7 cellular contexts compared by ENCODE assay signal in the genomic region with DNA sequence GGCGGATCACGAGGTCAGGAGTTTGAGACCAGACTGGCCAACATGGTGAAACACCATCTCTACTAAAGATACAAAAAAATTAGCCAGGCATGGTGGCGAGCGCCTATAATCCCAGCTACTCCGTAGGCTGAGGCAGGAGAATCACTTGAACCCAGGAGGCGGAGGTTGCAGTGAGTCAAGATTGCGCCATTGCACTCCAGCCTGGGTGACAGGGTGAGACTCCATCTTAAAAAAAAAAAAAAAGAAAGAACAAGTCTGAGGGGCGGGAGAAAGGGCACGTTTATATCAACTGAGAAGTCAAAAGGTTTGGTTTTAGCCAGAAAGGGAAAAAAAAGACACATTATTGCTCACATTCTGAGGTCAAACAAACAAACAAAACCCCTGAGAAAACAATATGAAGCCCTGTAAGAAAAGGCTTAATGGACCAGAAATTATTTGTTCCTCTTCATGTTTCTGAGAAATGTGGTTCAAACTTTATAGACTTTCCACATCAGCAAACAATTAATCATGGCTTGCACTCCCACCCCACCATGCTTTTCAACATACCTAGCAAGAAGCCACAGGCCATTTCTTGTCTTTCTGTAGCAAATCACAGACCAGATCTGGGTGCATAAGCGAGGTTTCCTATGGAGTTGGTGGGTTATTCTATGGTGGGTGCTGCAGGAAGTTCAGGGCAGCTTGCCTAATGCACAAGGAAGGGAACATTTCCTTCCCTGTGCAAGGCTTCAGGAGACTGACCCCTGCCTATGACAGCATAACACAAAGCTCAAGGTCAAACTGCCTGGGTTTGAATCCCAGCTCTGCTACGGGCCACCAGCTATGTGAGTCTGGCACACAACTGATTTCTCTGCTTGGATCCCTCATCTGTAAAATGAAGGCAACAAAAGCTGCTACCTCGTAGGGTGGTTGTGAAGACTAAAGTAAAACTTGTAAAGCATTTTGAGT.
DNase-seq lines count a peak whose midpoint lies in the region; FAIRE-seq and TF ChIP-seq lines count a peak whose summit lies in the region.

No MANE protein-coding gene starts in this region.

- FAIRE-seq in H54 (lab: Jason Lieb, UNC): no peak

- TF ChIP-seq RAD21 in Ishikawa (IDR thresholded peaks at IDR 0.05; ENCODE audit: low read depth): no peak

- DNase-seq in amniotic epithelial cell (ENCODE audit: low read depth): peak; percentile 47
- DNase-seq in kidney glomerular epithelial cell (lab: John Stamatoyannopoulos, UW): peak; percentile 68
- DNase-seq in substantia nigra (lab: John Stamatoyannopoulos, UW): no peak
- no peak for DNase-seq in activated CD4-positive, alpha-beta T cell treated with anti-CD3 and anti-CD28 coated beads, Interleukin-2, amount 50 U/mL, for 1 hour
- DNase-seq in effector CD4-positive, alpha-beta T cell: no peak
- no peak for DNase-seq in H54 (ENCODE audit: insufficient read length, low spot score)

- H3K27ac ChIP-seq in substantia nigra (ENCODE audit: low read depth, low read length, poor library complexity, severe bottlenecking): peak overlapping the region; percentile 65

- peak; percentile 78 for TF ChIP-seq EP300 in Ishikawa (IDR thresholded peaks at IDR 0.05; ENCODE audit: borderline replicate concordance)

- no peak for TF ChIP-seq POLR2A in H54 (IDR thresholded peaks at IDR 0.05; ENCODE audit: low read depth, low read length)

TF ChIP-seq in Ishikawa, 13 proteins besides CTCF, POLR2A, EP300 and RAD21:
- TF ChIP-seq FOXM1 (IDR thresholded peaks at IDR 0.05; ENCODE audit: borderline replicate concordance, low read depth) (0 out of 2 replicates have a peak, but pooled peaks have one; percentile 50), NFIC (IDR thresholded peaks at IDR 0.05) (peak; percentile 28; the same call in 1 of the 2 replicates), YY1 (IDR thresholded peaks at IDR 0.05; ENCODE audit: low read depth) (no peak), CEBPB (IDR thresholded peaks at IDR 0.05) (peak; percentile 56), EGR1 (IDR thresholded peaks at IDR 0.05) (no peak), TEAD4 (IDR thresholded peaks at IDR 0.05) (peak; percentile 47), TAF1 (IDR thresholded peaks at IDR 0.05; ENCODE audit: low read depth) (no peak), CREB1 (IDR thresholded peaks at IDR 0.05; ENCODE audit: low read depth) (no peak), TCF12 (IDR thresholded peaks at IDR 0.05; ENCODE audit: low read depth) (peak; percentile 71), ZBTB7A (IDR thresholded peaks at IDR 0.05; ENCODE audit: low read depth) (no peak)
- TF ChIP-seq, protein P1, sequence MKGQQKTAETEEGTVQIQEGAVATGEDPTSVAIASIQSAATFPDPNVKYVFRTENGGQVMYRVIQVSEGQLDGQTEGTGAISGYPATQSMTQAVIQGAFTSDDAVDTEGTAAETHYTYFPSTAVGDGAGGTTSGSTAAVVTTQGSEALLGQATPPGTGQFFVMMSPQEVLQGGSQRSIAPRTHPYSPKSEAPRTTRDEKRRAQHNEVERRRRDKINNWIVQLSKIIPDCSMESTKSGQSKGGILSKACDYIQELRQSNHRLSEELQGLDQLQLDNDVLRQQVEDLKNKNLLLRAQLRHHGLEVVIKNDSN (IDR thresholded peaks at IDR 0.05): no peak
- TF ChIP-seq, protein P2, sequence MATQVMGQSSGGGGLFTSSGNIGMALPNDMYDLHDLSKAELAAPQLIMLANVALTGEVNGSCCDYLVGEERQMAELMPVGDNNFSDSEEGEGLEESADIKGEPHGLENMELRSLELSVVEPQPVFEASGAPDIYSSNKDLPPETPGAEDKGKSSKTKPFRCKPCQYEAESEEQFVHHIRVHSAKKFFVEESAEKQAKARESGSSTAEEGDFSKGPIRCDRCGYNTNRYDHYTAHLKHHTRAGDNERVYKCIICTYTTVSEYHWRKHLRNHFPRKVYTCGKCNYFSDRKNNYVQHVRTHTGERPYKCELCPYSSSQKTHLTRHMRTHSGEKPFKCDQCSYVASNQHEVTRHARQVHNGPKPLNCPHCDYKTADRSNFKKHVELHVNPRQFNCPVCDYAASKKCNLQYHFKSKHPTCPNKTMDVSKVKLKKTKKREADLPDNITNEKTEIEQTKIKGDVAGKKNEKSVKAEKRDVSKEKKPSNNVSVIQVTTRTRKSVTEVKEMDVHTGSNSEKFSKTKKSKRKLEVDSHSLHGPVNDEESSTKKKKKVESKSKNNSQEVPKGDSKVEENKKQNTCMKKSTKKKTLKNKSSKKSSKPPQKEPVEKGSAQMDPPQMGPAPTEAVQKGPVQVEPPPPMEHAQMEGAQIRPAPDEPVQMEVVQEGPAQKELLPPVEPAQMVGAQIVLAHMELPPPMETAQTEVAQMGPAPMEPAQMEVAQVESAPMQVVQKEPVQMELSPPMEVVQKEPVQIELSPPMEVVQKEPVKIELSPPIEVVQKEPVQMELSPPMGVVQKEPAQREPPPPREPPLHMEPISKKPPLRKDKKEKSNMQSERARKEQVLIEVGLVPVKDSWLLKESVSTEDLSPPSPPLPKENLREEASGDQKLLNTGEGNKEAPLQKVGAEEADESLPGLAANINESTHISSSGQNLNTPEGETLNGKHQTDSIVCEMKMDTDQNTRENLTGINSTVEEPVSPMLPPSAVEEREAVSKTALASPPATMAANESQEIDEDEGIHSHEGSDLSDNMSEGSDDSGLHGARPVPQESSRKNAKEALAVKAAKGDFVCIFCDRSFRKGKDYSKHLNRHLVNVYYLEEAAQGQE (IDR thresholded peaks at IDR 0.05; ENCODE audit: low read depth): no peak
- TF ChIP-seq, protein P3, sequence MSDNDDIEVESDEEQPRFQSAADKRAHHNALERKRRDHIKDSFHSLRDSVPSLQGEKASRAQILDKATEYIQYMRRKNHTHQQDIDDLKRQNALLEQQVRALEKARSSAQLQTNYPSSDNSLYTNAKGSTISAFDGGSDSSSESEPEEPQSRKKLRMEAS (IDR thresholded peaks at IDR 0.05): no peak

Comparison
In these comparisons a context has a peak if more than half of its experiments do, and no peak if none do; other contexts are left out.
1. DNase-seq: peak in amniotic epithelial cell (single experiment) and kidney glomerular epithelial cell (single experiment); none in substantia nigra (0 of 49), activated CD4-positive, alpha-beta T cell treated with anti-CD3 and anti-CD28 coated beads, Interleukin-2, amount 50 U/mL, for 1 hour (single experiment), effector CD4-positive, alpha-beta T cell (single experiment) and H54 (single experiment).